29 cellular contexts compared by ENCODE assay signal in the genomic region with DNA sequence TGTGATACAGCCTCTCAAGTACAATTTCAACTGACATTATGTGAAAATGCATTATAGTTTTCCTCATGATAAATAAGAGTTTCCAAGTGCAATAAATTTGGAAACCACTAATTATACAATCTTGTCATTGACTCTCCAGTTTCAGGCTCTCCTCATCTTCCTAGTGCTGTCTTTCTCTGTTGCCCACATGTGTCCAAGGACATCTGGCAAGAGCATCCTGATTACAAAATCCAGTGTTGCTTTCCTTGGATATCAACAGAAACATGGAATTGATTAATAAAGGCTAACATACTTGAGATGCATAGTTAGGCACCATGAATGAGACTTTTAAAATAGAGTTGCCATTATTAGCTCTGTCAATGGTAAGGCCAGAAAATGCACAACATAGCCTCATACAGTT.
"Had no signal": no experiment of that assay in that cellular context is flagged by ENCODE, and none has a peak within 500 bp of the region (broad histone marks: within the 10 kb centered on the region; RNA-seq: fewer than 3 reads in every experiment).

No MANE protein-coding gene starts in this region.

- DNase-seq: hypothalamus; immature natural killer cell; kidney; left colon; left lung; lower lobe of right lung; mammary epithelial cell; mesenchymal stem cell; naive thymus-derived CD8-positive, alpha-beta T cell; nucleus accumbens; pancreas; posterior cingulate gyrus; retina; right cardiac atrium; sigmoid colon; stimulated activated CD4-positive, alpha-beta T cell treated with anti-CD3 and anti-CD28 coated beads, Interleukin-1b, Interleukin-23, amount 100 ng/mL, for 48 hours; stimulated activated CD4-positive, alpha-beta T cell treated with anti-CD3 and anti-CD28 coated beads, Interleukin-2, amount 100 ng/mL, for 48 hours; stimulated activated CD4-positive, alpha-beta T cell treated with anti-CD3 and anti-CD28 coated beads, Interleukin-4, amount 100 ng/mL, for 4 hours; stimulated activated CD8-positive, alpha-beta memory T cell treated with anti-CD3 and anti-CD28 coated beads, Interleukin-4, amount 100 ng/mL, for 48 hours; stimulated activated naive CD4-positive, alpha-beta T cell treated with Interleukin-2 at 50 U/mL for 16 hours; stimulated activated naive CD8-positive, alpha-beta T cell treated with anti-CD3 and anti-CD28 coated beads, Interleukin-15, amount 100 ng/mL, for 72 hours; substantia nigra; transverse colon; upper lobe of right lung had no signal

- H3K9me3 Mint-ChIP-seq: immature natural killer cell; naive thymus-derived CD8-positive, alpha-beta T cell; nephron; neural crest cell; stimulated activated memory B cell treated with anti-CD40 and anti-IgM and Interleukin-4, amounts not matched to agents 10 μg/mL and 1 μg/mL and 100 μg/mL, for 72 hours; stimulated activated naive CD8-positive, alpha-beta T cell treated with anti-CD3 and anti-CD28 coated beads, Interleukin-15, amount 100 ng/mL, for 72 hours had no signal

- H3K36me3 Mint-ChIP-seq: naive thymus-derived CD8-positive, alpha-beta T cell; stimulated activated memory B cell treated with anti-CD40 and anti-IgM and Interleukin-4, amounts not matched to agents 10 μg/mL and 1 μg/mL and 100 μg/mL, for 72 hours had no signal

- H3K4me3 Mint-ChIP-seq: immature natural killer cell; naive thymus-derived CD8-positive, alpha-beta T cell; nephron; neural crest cell; stimulated activated memory B cell treated with anti-CD40 and anti-IgM and Interleukin-4, amounts not matched to agents 10 μg/mL and 1 μg/mL and 100 μg/mL, for 72 hours; stimulated activated naive CD8-positive, alpha-beta T cell treated with anti-CD3 and anti-CD28 coated beads, Interleukin-15, amount 100 ng/mL, for 72 hours had no signal

- H3K27me3 Mint-ChIP-seq: stimulated activated naive CD8-positive, alpha-beta T cell treated with anti-CD3 and anti-CD28 coated beads, Interleukin-15, amount 100 ng/mL, for 72 hours had no signal

- H3K4me1 Mint-ChIP-seq: stimulated activated memory B cell treated with anti-CD40 and anti-IgM and Interleukin-4, amounts not matched to agents 10 μg/mL and 1 μg/mL and 100 μg/mL, for 72 hours had no signal

- H3K4me3 ChIP-seq: left lung, lower lobe of right lung, pancreas, prostate gland, sigmoid colon, smooth muscle cell, transverse colon, upper lobe of right lung had no signal

- ATAC-seq: left colon; left lung; lower lobe of right lung; naive thymus-derived CD8-positive, alpha-beta T cell; pancreas; right cardiac atrium; stimulated activated memory B cell treated with anti-CD40 and anti-IgM and Interleukin-4, amounts not matched to agents 10 μg/mL and 1 μg/mL and 100 μg/mL, for 72 hours; stimulated activated naive CD8-positive, alpha-beta T cell treated with anti-CD3 and anti-CD28 coated beads, Interleukin-15, amount 100 ng/mL, for 72 hours; upper lobe of right lung had no signal
